Comparison of ENCODE assay signal across 10 cellular contexts in the genomic region with DNA sequence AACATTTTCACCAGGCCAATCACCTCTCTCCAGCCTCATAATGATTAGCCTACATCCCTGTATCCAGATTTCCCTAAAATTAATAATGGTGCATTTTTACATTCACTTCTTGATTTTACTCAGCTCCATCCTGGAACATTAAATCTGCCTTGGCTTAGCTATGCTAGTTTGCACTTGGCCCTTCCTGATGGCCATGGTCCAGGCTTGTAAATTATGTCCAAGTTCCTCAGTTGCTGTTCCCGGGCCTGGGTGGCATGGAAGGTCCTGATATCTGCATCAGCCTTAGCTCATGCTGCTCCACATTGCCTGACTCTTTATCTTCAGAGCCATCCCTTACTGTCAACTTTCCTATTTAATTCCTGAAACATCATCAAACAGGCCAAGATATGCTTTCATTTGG. TPM values are rescaled to one million over a fixed set of nuclear protein-coding genes. Genes with fewer than 3 reads are reported as not detected.
"Had no signal": no experiment of that assay in that cellular context is flagged by ENCODE, and none has a peak within 500 bp of the region (broad histone marks: within the 10 kb centered on the region; RNA-seq: fewer than 3 reads in every experiment).

No MANE protein-coding gene starts in this region.

- H3K27ac ChIP-seq: GM23248, HL-60 had no signal

- H3K27ac Mint-ChIP-seq: H9, IgD-negative memory B cell had no signal

- FAIRE-seq: H54, HepG2 had no signal

- ATAC-seq: HepG2 had no signal

- H3K4me1 Mint-ChIP-seq: H9, IgD-negative memory B cell had no signal

- H3K4me3 ChIP-seq: GM23248 had no signal

- H3K9me3 Mint-ChIP-seq: H9 had no signal

- DNase-seq: GM23248, GOT3, H9, HCEC 1CT, KBM-7 had no signal

- H3K4me3 Mint-ChIP-seq: H9, IgD-negative memory B cell had no signal

- H3K9ac ChIP-seq: GM23248 had no signal

- H3K36me3 Mint-ChIP-seq: IgD-negative memory B cell had no signal

RNA-seq across cellular contexts. Expression of gene SLC39A2, which starts 20.4 kb away (rescaled TPM):
- total RNA-seq: GM23248, H9 had no signal
- polyA plus RNA-seq: IgD-negative memory B cell had no signal

RNA-seq across cellular contexts. Expression of gene RNASE2, which starts 23.4 kb away (rescaled TPM):
- total RNA-seq: GM23248, H9, HT1080 had no signal
- polyA plus RNA-seq: GM23248, HepG2 had no signal

RNA-seq across cellular contexts. Expression of gene TPPP2, which starts 51.3 kb away (rescaled TPM):
- total RNA-seq: GM23248, H9, HT1080 had no signal
- polyA plus RNA-seq: GM23248, IgD-negative memory B cell had no signal
